In the genomic region with DNA sequence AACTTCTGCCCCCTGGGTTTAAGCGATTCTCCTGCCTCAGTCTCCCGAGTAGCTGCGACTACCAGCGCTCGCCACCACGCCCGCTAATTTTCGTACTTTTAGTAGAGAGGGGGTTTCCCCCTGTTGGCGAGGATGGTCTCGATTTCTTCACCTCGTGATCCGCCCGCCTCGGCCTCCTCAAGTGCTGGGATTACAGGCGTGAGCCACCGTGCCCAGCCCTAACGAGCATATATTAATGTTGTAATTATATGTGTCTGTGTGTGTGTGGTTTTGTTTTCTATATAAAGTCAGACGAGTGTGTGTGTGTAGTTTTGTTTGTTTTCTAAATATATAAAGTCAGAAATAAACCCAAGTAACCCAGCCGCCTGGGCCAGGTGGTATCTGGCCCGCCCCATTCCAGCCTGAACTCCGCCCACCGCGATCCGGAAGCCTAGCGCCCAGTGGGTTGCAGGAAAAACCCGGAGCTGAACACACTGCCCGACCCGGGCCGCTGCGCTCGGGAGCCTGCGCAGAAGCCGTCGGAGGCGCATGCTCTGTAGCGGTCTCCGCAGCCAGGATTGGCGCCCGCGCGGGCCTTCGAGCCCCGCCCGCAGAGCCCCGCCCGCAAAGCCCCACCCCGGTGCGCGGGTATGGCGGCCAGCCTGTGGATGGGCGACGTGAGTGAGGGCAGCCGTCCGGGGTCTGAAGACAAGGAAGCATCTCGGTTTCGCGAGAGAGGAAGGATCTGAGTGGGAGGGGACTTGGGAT, we compare ENCODE assay signal across 8 cellular contexts.
DNase-seq lines count a peak whose midpoint lies in the region; ATAC-seq and TF ChIP-seq lines count a peak whose summit lies in the region.

Gene TRNAU1AP, plus strand, starts transcription at position 604 of the 747 bp plus-strand sequence. Its CDS starts 26 bp downstream, at position 630.

- no peaks in the 10 kb centered on the region for H3K9me3 Mint-ChIP-seq in activated naive CD4-positive, alpha-beta T cell treated with anti-CD3 and anti-CD28 coated beads, Interleukin-2, amount 50 U/mL, for 24 hours

- H3K27ac Mint-ChIP-seq in activated naive CD4-positive, alpha-beta T cell treated with anti-CD3 and anti-CD28 coated beads, Interleukin-2, amount 50 U/mL, for 24 hours = peak within 1 kb of the TSS; percentile 97

- DNase-seq in GM10248 (ENCODE audit: extremely low spot score) = peak; percentile 97
- peak; percentile 97 for DNase-seq in NCI-H1092 treated with DMSO at 0.1 percent for 48 hours (lab: John Stamatoyannopoulos, UW)
- peak; percentile 93 for DNase-seq in globus pallidus (ENCODE audit: low spot score)
- DNase-seq in nucleus accumbens (lab: John Stamatoyannopoulos, UW) = peak; percentile 21 to 97 (median 92)
- peak; percentile 97 for DNase-seq in superior temporal gyrus (ENCODE audit: extremely low spot score)

- peaks cover 27% of the 10 kb centered on the region for H3K4me1 Mint-ChIP-seq in activated naive CD4-positive, alpha-beta T cell treated with anti-CD3 and anti-CD28 coated beads, Interleukin-2, amount 50 U/mL, for 24 hours

- peak; percentile 0 for TF ChIP-seq CTCF in GM10248 (IDR thresholded peaks at IDR 0.05; ENCODE audit: control extremely low read depth, extremely low read depth, low read depth, missing control alignments)

- CTCF ChIA-PET in GM10248 (lab: Yijun Ruan, JAX) = interaction anchor here (0.7 to 2.0 kb wide), 7 partner anchors 11 to 143 kb away, joined by 3 to 7 read pairs (median 3); no protein-coding TSS in a partner anchor

- H3K36me3 Mint-ChIP-seq in activated naive CD4-positive, alpha-beta T cell treated with anti-CD3 and anti-CD28 coated beads, Interleukin-2, amount 50 U/mL, for 24 hours = peaks cover 7% of the 10 kb centered on the region

- no peaks in the 10 kb centered on the region for H3K27me3 Mint-ChIP-seq in activated naive CD4-positive, alpha-beta T cell treated with anti-CD3 and anti-CD28 coated beads, Interleukin-2, amount 50 U/mL, for 24 hours

- H3K4me3 Mint-ChIP-seq in activated naive CD4-positive, alpha-beta T cell treated with anti-CD3 and anti-CD28 coated beads, Interleukin-2, amount 50 U/mL, for 24 hours = peak within 1 kb of the TSS; percentile 98

- POLR2A ChIA-PET in GM10248 (lab: Yijun Ruan, JAX) = interaction anchor here (0.6 to 2.5 kb wide), 5 partner anchors 25 to 438 kb away, joined by 3 to 64 read pairs (median 3); partner anchors contain the start of genes RNU11 and TAF12

- ATAC-seq in HG02610 (IDR thresholded peaks at IDR 0.05; ENCODE audit: unreplicated experiment) (peak; percentile 93), SK-N-SH treated with all-trans-retinoic acid at 6 μM for 48 hours (peak; percentile 94)

TF ChIP-seq in SK-N-SH treated with all-trans-retinoic acid at 6 μM for 48 hours, 23 proteins besides CTCF, POLR2A, EP300 and RAD21:
- TF ChIP-seq ZNF70 (CRISPR knock-in tag; IDR thresholded peaks at IDR 0.05) (no peak), BACH2 (CRISPR knock-in tag; IDR thresholded peaks at IDR 0.05; ENCODE audit: borderline replicate concordance) (no peak), PATZ1 (CRISPR knock-in tag; IDR thresholded peaks at IDR 0.05; ENCODE audit: borderline replicate concordance) (peak; percentile 97), ZNF565 (CRISPR knock-in tag; conservative IDR thresholded peaks at IDR 0.05; ENCODE audit: low read depth) (no peak), TCF4 (CRISPR knock-in tag; IDR thresholded peaks at IDR 0.05; ENCODE audit: borderline replicate concordance) (no peak), GLIS3 (CRISPR knock-in tag; IDR thresholded peaks at IDR 0.05) (no peak), CSDC2 (CRISPR knock-in tag; IDR thresholded peaks at IDR 0.05) (no peak)

Comparison
In these comparisons a context has a peak if more than half of its experiments do, and no peak if none do; other contexts are left out.
1. Peak in every context shown above with its lines: DNase-seq and ATAC-seq.